ENCODE assay signal across 18 cellular contexts in the genomic region with DNA sequence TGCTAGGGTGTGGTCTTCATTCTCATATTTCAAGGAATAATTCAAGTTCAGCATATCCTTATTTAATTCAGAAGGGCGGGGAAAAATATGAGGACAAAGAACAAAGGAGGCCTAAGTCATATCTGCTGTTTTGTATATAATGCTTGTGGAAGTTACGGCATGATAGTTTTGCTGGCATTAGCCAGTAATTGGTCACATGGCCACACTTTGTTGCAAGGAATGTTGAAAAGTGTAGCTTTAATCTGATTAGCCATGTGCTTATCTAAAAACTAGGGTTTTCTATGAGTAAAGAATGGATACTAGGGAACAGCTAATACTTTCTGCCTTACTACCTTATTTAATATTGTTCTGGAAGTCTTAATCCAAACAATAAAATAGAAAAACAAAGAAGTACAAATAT. TPM values are rescaled to one million over a fixed set of nuclear protein-coding genes. Genes with fewer than 3 reads are reported as not detected.
DNase-seq lines count a peak whose midpoint lies in the region; TF ChIP-seq lines count a peak whose summit lies in the region.
"Had no signal": no experiment of that assay in that cellular context is flagged by ENCODE, and none has a peak within 500 bp of the region (broad histone marks: within the 10 kb centered on the region; RNA-seq: fewer than 3 reads in every experiment).

No MANE protein-coding gene starts in this region.

- H3K9me3 Mint-ChIP-seq in activated T-helper 1 cell treated with anti-CD3 and anti-CD28 coated beads, Interleukin-12 subunit alpha, Interleukin-12 subunit beta, Interleukin-2, Interleukin-4 antibody, amounts not matched to agents 30 ng/mL and 10 ng/mL and 1 ng/mL, durations not matched to agents 14 hours and 24 hours and 36 hours, result no peaks in the 10 kb centered on the region
- H3K9me3 Mint-ChIP-seq: CD4-positive, alpha-beta T cell; CD8-positive, alpha-beta T cell had no signal

- no peaks in the 10 kb centered on the region for H4K20me1 ChIP-seq in SK-N-SH (ENCODE audit: insufficient read depth)
- H4K20me1 ChIP-seq: BLaER1 treated with 17β-estradiol and CSF1 and Interleukin-3, amounts not matched to agents 10 nM and 100 nM had no signal

- CTCF ChIA-PET in SK-N-SH (lab: Yijun Ruan, JAX), result no interaction called here

- no peak overlapping the region for H3K4me2 ChIP-seq in SK-N-SH
- H3K4me2 ChIP-seq: A549; BLaER1 treated with 17β-estradiol and CSF1 and Interleukin-3, amounts not matched to agents 10 nM and 100 nM had no signal

- no peak for DNase-seq in SK-N-SH
- peak; percentile 18 for DNase-seq in amniotic epithelial cell (ENCODE audit: low read depth)
- peak; percentile 90 for DNase-seq in retinal pigment epithelial cell (ENCODE audit: low read depth)
- no peak for DNase-seq in activated T-helper 1 cell treated with anti-CD3 and anti-CD28 coated beads, Interleukin-12 subunit alpha, Interleukin-12 subunit beta, Interleukin-2, Interleukin-4 antibody, amounts not matched to agents 30 ng/mL and 10 ng/mL and 1 ng/mL, durations not matched to agents 14 hours and 24 hours and 36 hours (ENCODE audit: low spot score)
- DNase-seq in G401 (ENCODE audit: low spot score), result no peak
- DNase-seq: AML-193; Caco-2; Calu3; CD4-positive, alpha-beta T cell; CD8-positive, alpha-beta T cell; DMS79 treated with DMSO at 0.1 percent for 48 hours; GDM1 had no signal

- H3K79me2 ChIP-seq in SK-N-SH (ENCODE audit: insufficient read depth), result no peaks in the 10 kb centered on the region

- H3K36me3 Mint-ChIP-seq in activated T-helper 1 cell treated with anti-CD3 and anti-CD28 coated beads, Interleukin-12 subunit alpha, Interleukin-12 subunit beta, Interleukin-2, Interleukin-4 antibody, amounts not matched to agents 30 ng/mL and 10 ng/mL and 1 ng/mL, durations not matched to agents 14 hours and 24 hours and 36 hours (ENCODE audit: low read depth), result no peaks in the 10 kb centered on the region
- H3K36me3 Mint-ChIP-seq: CD8-positive, alpha-beta T cell had no signal

- TF ChIP-seq CTCF in SK-N-SH (IDR thresholded peaks at IDR 0.05) (no peak), retinal pigment epithelial cell (conservative IDR thresholded peaks at IDR 0.05; ENCODE audit: low read depth, low read length) (no peak)

- 84% methylated on average over 2 of the region's 2 CpGs for WGBS in SK-N-SH (ENCODE audit: low lambda C conversion rate)

- H3K27me3 Mint-ChIP-seq in activated T-helper 1 cell treated with anti-CD3 and anti-CD28 coated beads, Interleukin-12 subunit alpha, Interleukin-12 subunit beta, Interleukin-2, Interleukin-4 antibody, amounts not matched to agents 30 ng/mL and 10 ng/mL and 1 ng/mL, durations not matched to agents 14 hours and 24 hours and 36 hours (ENCODE audit: insufficient read depth), result no peaks in the 10 kb centered on the region

- H3K9ac ChIP-seq in SK-N-SH, result no peak overlapping the region
- H3K9ac ChIP-seq: BLaER1 treated with 17β-estradiol and CSF1 and Interleukin-3, amounts not matched to agents 10 nM and 100 nM had no signal

- H3K36me3 ChIP-seq in SK-N-SH (replicated peaks in 1 of 2; ENCODE audit: control insufficient read depth in 1 of 2, insufficient read depth in 2 of 2, low read length in 1 of 2), result no peaks in the 10 kb centered on the region
- H3K36me3 ChIP-seq: BLaER1 treated with 17β-estradiol and CSF1 and Interleukin-3, amounts not matched to agents 10 nM and 100 nM had no signal

- H3K27ac Mint-ChIP-seq in activated T-helper 1 cell treated with anti-CD3 and anti-CD28 coated beads, Interleukin-12 subunit alpha, Interleukin-12 subunit beta, Interleukin-2, Interleukin-4 antibody, amounts not matched to agents 30 ng/mL and 10 ng/mL and 1 ng/mL, durations not matched to agents 14 hours and 24 hours and 36 hours, result no peak overlapping the region
- H3K27ac Mint-ChIP-seq: B cell; CD4-positive, alpha-beta T cell; CD8-positive, alpha-beta T cell had no signal

- H3K4me3 Mint-ChIP-seq in activated T-helper 1 cell treated with anti-CD3 and anti-CD28 coated beads, Interleukin-12 subunit alpha, Interleukin-12 subunit beta, Interleukin-2, Interleukin-4 antibody, amounts not matched to agents 30 ng/mL and 10 ng/mL and 1 ng/mL, durations not matched to agents 14 hours and 24 hours and 36 hours, result no peak overlapping the region
- H3K4me3 Mint-ChIP-seq: B cell; CD4-positive, alpha-beta T cell; CD8-positive, alpha-beta T cell had no signal

- no peaks in the 10 kb centered on the region for H3K27me3 ChIP-seq in SK-N-SH (ENCODE audit: insufficient read depth)
- H3K27me3 ChIP-seq: BLaER1 treated with 17β-estradiol and CSF1 and Interleukin-3, amounts not matched to agents 10 nM and 100 nM had no signal

- no peak for TF ChIP-seq RAD21 in SK-N-SH (IDR thresholded peaks at IDR 0.05; ENCODE audit: low read length)

- peaks cover 0 to 25% of the 10 kb centered on the region in 2 experiments; a peak in 2 of 4 replicates for H3K4me1 ChIP-seq in SK-N-SH (ENCODE audit: control insufficient read depth in 1 of 2, insufficient read depth in 2 of 2, low read depth in 1 of 2, low read length in 1 of 2)
- H3K4me1 ChIP-seq: BLaER1 treated with 17β-estradiol and CSF1 and Interleukin-3, amounts not matched to agents 10 nM and 100 nM; Caco-2 had no signal

- H3K9me2 ChIP-seq in SK-N-SH, result no peaks in the 10 kb centered on the region

- no peak overlapping the region for H3K27ac ChIP-seq in SK-N-SH (ENCODE audit: low read depth in 2 of 2, low read length in 1 of 2)
- H3K27ac ChIP-seq: 22Rv1; A549; BLaER1 treated with 17β-estradiol and CSF1 and Interleukin-3, amounts not matched to agents 10 nM and 100 nM; C4-2B had no signal

- peaks cover 31% of the 10 kb centered on the region for H3F3A ChIP-seq in SK-N-SH (replicated peaks; ENCODE audit: insufficient read depth)

- no peaks in the 10 kb centered on the region for H3K4me1 Mint-ChIP-seq in activated T-helper 1 cell treated with anti-CD3 and anti-CD28 coated beads, Interleukin-12 subunit alpha, Interleukin-12 subunit beta, Interleukin-2, Interleukin-4 antibody, amounts not matched to agents 30 ng/mL and 10 ng/mL and 1 ng/mL, durations not matched to agents 14 hours and 24 hours and 36 hours (ENCODE audit: low read depth)
- H3K4me1 Mint-ChIP-seq: B cell had no signal

- H2AFZ ChIP-seq in SK-N-SH (ENCODE audit: low read depth), result peak overlapping the region; percentile 36; the same call in 1 of the 2 replicates

- POLR2A ChIA-PET in SK-N-SH (lab: Yijun Ruan, JAX), result no interaction called here

- no peak for TF ChIP-seq EP300 in SK-N-SH (IDR thresholded peaks at IDR 0.05; ENCODE audit: borderline replicate concordance in 1 of 2, low read depth in 1 of 2, low read length in 1 of 2)

- in situ Hi-C loops in G401 (cut with HindIII; ENCODE audit: low sequenced_read_pairs), result no loop called here

- no peaks in the 10 kb centered on the region for H3K9me3 ChIP-seq in SK-N-SH
- H3K9me3 ChIP-seq: A549, Caco-2 had no signal

- intact Hi-C loops in activated T-helper 1 cell treated with anti-CD3 and anti-CD28 coated beads, Interleukin-12 subunit alpha, Interleukin-12 subunit beta, Interleukin-2, Interleukin-4 antibody, amounts not matched to agents 30 ng/mL and 10 ng/mL and 1 ng/mL, durations not matched to agents 14 hours and 24 hours and 36 hours (cut with micrococcal nuclease), result no loop called here

- H3K4me3 ChIP-seq in SK-N-SH (ENCODE audit: low read depth in 2 of 2, low read length in 1 of 2) (no peak overlapping the region), retinal pigment epithelial cell (ENCODE audit: low read length) (no peak overlapping the region)
- H3K4me3 ChIP-seq: A549; BLaER1 treated with 17β-estradiol and CSF1 and Interleukin-3, amounts not matched to agents 10 nM and 100 nM; GM12878 had no signal

TF ChIP-seq in SK-N-SH, 30 proteins besides CTCF, POLR2A, EP300 and RAD21:
- TF ChIP-seq TAF1 (IDR thresholded peaks at IDR 0.05; ENCODE audit: borderline replicate concordance, low read depth, low read length), result no peak

RNA-seq across cellular contexts. Expression of a gene that starts 34.4 kb away (rescaled TPM):
- 8.8 and 9.2 TPM in 2 replicates for polyA plus RNA-seq in SK-N-SH (2012; rRNA removed)
- 8.1 and 8.4 TPM in 2 replicates for polyA plus RNA-seq in SK-N-SH (2012; cell fraction: cytosol; rRNA removed)
- polyA plus RNA-seq in SK-N-SH (2012; cell fraction: nucleus; rRNA removed), result 14.7 and 20.5 TPM in 2 replicates
- 16.6 and 16.9 TPM in 2 replicates for total RNA-seq in activated T-helper 1 cell treated with anti-CD3 and anti-CD28 coated beads, Interleukin-12 subunit alpha, Interleukin-12 subunit beta, Interleukin-2, Interleukin-4 antibody, amounts not matched to agents 30 ng/mL and 10 ng/mL and 1 ng/mL, durations not matched to agents 14 hours and 24 hours and 36 hours
- 2.7 and 5.7 TPM in 2 replicates for total RNA-seq in G401 (2014; rRNA removed; shearing (Covaris generic))

Comparison
In these comparisons a context has a peak if more than half of its experiments do, and no peak if none do; other contexts are left out.
1. DNase-seq: peak in amniotic epithelial cell (single experiment) and retinal pigment epithelial cell (single experiment); none in SK-N-SH (single experiment), activated T-helper 1 cell treated with anti-CD3 and anti-CD28 coated beads, Interleukin-12 subunit alpha, Interleukin-12 subunit beta, Interleukin-2, Interleukin-4 antibody, amounts not matched to agents 30 ng/mL and 10 ng/mL and 1 ng/mL, durations not matched to agents 14 hours and 24 hours and 36 hours (single experiment) and G401 (single experiment).